In genomic region chr21:16117331-16117730, GRCh38 we compare ENCODE assay signal across 15 cellular contexts.
DNase-seq lines count a peak whose midpoint lies in the region; ATAC-seq and TF ChIP-seq lines count a peak whose summit lies in the region.
"Had no signal": no experiment of that assay in that cellular context is flagged by ENCODE, and none has a peak within 500 bp of the region (broad histone marks: within the 10 kb centered on the region; RNA-seq: fewer than 3 reads in every experiment).

No MANE protein-coding gene starts in this region.

- no peak overlapping the region for H3K23ac ChIP-seq in IMR-90 (ENCODE audit: low read depth, low read length)

- no peaks in the 10 kb centered on the region for H3K79me2 ChIP-seq in Karpas-422 (ENCODE audit: low read length)

- H3K9me3 ChIP-seq in IMR-90 (ENCODE audit: control insufficient read depth, insufficient read depth, low read length) (no peaks in the 10 kb centered on the region), tibial artery (no peaks in the 10 kb centered on the region), Karpas-422 (ENCODE audit: low read length) (peaks cover under 1% of the 10 kb centered on the region; the same call in 1 of the 2 replicates), body of pancreas (no peaks in the 10 kb centered on the region)

- H3K9me2 ChIP-seq in Karpas-422 (replicated peaks; ENCODE audit: insufficient read depth, low read length) = no peaks in the 10 kb centered on the region; the same call in 1 of the 2 replicates

- no CpG with 5 or more reads among the region's 4 CpGs for WGBS in IMR-90 (ENCODE audit: extremely low coverage in 2 of 2, insufficient read length in 1 of 2), 2 experiments
- WGBS in body of pancreas, 2 donors = 72 to 76% methylated on average over 4 of the region's 4 CpGs

- no peak overlapping the region for H2AK5ac ChIP-seq in IMR-90 (ENCODE audit: low read depth, low read length)

- no peak overlapping the region for H3K9ac ChIP-seq in IMR-90 (ENCODE audit: low read depth, low read length)
- no peak overlapping the region for H3K9ac ChIP-seq in Karpas-422 (ENCODE audit: low read length)

- H4K8ac ChIP-seq in IMR-90 (ENCODE audit: low read depth in 2 of 2, low read length in 2 of 2) = peak overlapping the region in 1 of 2 experiments; percentile 70; a peak in 1 of 4 replicates

- TF ChIP-seq POLR2A in IMR-90 (IDR thresholded peaks at IDR 0.05; ENCODE audit: low read depth, low read length) (no peak), body of pancreas (IDR thresholded peaks at IDR 0.05) (no peak)

- H3K4me3 ChIP-seq in IMR-90 (ENCODE audit: insufficient read depth, low read depth, low read length) = no peak overlapping the region
- peak overlapping the region; percentile 5 for H3K4me3 ChIP-seq in choroid plexus epithelial cell (ENCODE audit: low read depth, low read length)
- no peak overlapping the region for H3K4me3 ChIP-seq in tibial artery
- no peak overlapping the region for H3K4me3 ChIP-seq in Karpas-422 (ENCODE audit: low read length)
- H3K4me3 ChIP-seq in body of pancreas = no peak overlapping the region

- H3K4me2 ChIP-seq in IMR-90 (ENCODE audit: low read depth, low read length) (peak overlapping the region; percentile 49; the same call in 1 of the 2 replicates), Karpas-422 (ENCODE audit: low read depth, low read length, poor library complexity, severe bottlenecking) (no peak overlapping the region)

- DNase-seq in IMR-90 (no peak), choroid plexus epithelial cell (ENCODE audit: low read depth) (peak; percentile 65), medulla oblongata (ENCODE audit: extremely low spot score) (peak; percentile 21), tibial artery (no peak), Karpas-422 (no peak), body of pancreas (no peak), DMS114 treated with DMSO at 0.1 percent for 48 hours (lab: John Stamatoyannopoulos, UW; ENCODE audit: unreplicated experiment) (no peak)
- DNase-seq: CD8-positive, alpha-beta memory T cell; kidney; naive B cell; NCI-H1694 treated with DMSO at 0.1 percent for 48 hours; NCI-H510A treated with DMSO at 0.1 percent for 48 hours; stimulated activated CD4-positive, alpha-beta T cell treated with anti-CD3 and anti-CD28 coated beads, Interleukin-2, amount 100 ng/mL, for 48 hours; T-helper 2 cell had no signal

- H2AK9ac ChIP-seq in IMR-90 (replicated peaks; ENCODE audit: low read depth, low read length, poor library complexity) = no peak overlapping the region

- H3K36me3 ChIP-seq in IMR-90 (ENCODE audit: control insufficient read depth, insufficient read depth, low read length) (no peaks in the 10 kb centered on the region), tibial artery (no peaks in the 10 kb centered on the region), Karpas-422 (ENCODE audit: insufficient read depth, low read length) (no peaks in the 10 kb centered on the region), body of pancreas (replicated peaks in 1 of 2; ENCODE audit: insufficient read depth in 1 of 2, low read depth in 2 of 2) (no peaks in the 10 kb centered on the region)

- H3K9me1 ChIP-seq in IMR-90 (ENCODE audit: insufficient read depth, low read length) = no peaks in the 10 kb centered on the region

- BruUV-seq in IMR-90 (replicated peaks; lab: Mats Ljungman, UMichigan) = no TSS peak

- no peak overlapping the region for H3K56ac ChIP-seq in IMR-90 (ENCODE audit: extremely low read depth, insufficient read depth, low read length)

- peak overlapping the region; percentile 68; the same call in 1 of the 2 replicates for H4K5ac ChIP-seq in IMR-90 (ENCODE audit: low read depth, low read length)

- H3K4me1 ChIP-seq in IMR-90 (ENCODE audit: control insufficient read depth, insufficient read depth, low read length) (peaks cover 3% of the 10 kb centered on the region), tibial artery (peaks cover 0 to 7% (median 0%) of the 10 kb centered on the region in 4 donors), Karpas-422 (ENCODE audit: low read length) (no peaks in the 10 kb centered on the region), body of pancreas (peaks cover 10% of the 10 kb centered on the region)

- no peaks in the 10 kb centered on the region for H3K79me1 ChIP-seq in IMR-90 (ENCODE audit: low read depth in 1 of 2, low read length in 2 of 2)

- peak overlapping the region; percentile 84 for H2BK120ac ChIP-seq in IMR-90 (ENCODE audit: low read depth, low read length)

- H3K27ac ChIP-seq in IMR-90 (ENCODE audit: insufficient read depth, low read length) = no peak overlapping the region
- H3K27ac ChIP-seq in tibial artery = peak overlapping the region; percentile 1 to 51
- H3K27ac ChIP-seq in Karpas-422 (ENCODE audit: low read length) = no peak overlapping the region
- H3K27ac ChIP-seq in body of pancreas = no peak overlapping the region
- H3K27ac ChIP-seq: HL-60 had no signal

- H3K27me3 ChIP-seq in IMR-90 (ENCODE audit: control insufficient read depth, insufficient read depth, low read length) (no peaks in the 10 kb centered on the region), tibial artery (no peaks in the 10 kb centered on the region), Karpas-422 (ENCODE audit: low read length) (no peaks in the 10 kb centered on the region), body of pancreas (no peaks in the 10 kb centered on the region)

- dilution Hi-C loops in IMR-90 (cut with HindIII; ENCODE audit: low sequenced_read_pairs, unreplicated experiment) = no loop called here

- CTCF ChIA-PET in IMR-90 (lab: Yijun Ruan, JAX) = interaction anchor here (0.8 to 1.4 kb wide), 4 partner anchors 20 to 37 kb away, joined by 3 to 7 read pairs (median 4); no protein-coding TSS in a partner anchor

- peak overlapping the region; percentile 71 for H2BK20ac ChIP-seq in IMR-90 (ENCODE audit: low read depth, low read length)

- ATAC-seq in IMR-90 (ENCODE audit: low read depth) (no peak), body of pancreas (no peak)

- no peak for TF ChIP-seq RAD21 in IMR-90 (IDR thresholded peaks at IDR 0.05; ENCODE audit: low read length)

- TF ChIP-seq CTCF in IMR-90 (conservative IDR thresholded peaks at IDR 0.05; ENCODE audit: low read depth, low read length) = no peak
- TF ChIP-seq CTCF in choroid plexus epithelial cell (conservative IDR thresholded peaks at IDR 0.05; ENCODE audit: low read depth, low read length) = no peak
- no peak for TF ChIP-seq CTCF in tibial artery (IDR thresholded peaks at IDR 0.05)
- no peak for TF ChIP-seq CTCF in body of pancreas (IDR thresholded peaks at IDR 0.05)

- H2BK15ac ChIP-seq in IMR-90 (ENCODE audit: low read depth, low read length) = no peak overlapping the region

- H3K4ac ChIP-seq in IMR-90 (ENCODE audit: low read depth, low read length) = peak overlapping the region; percentile 48; the same call in 1 of the 2 replicates

- 0 out of 2 replicates have a peak overlapping the region, but pooled peaks have one; percentile 41 for H3K14ac ChIP-seq in IMR-90 (replicated peaks; ENCODE audit: low read depth, low read length)

- no peak overlapping the region for H2AFZ ChIP-seq in IMR-90 (replicated peaks; ENCODE audit: low read length, poor library complexity)
- H2AFZ ChIP-seq in Karpas-422 (ENCODE audit: low read length) = no peak overlapping the region

- POLR2A ChIA-PET in IMR-90 (lab: Charles Lee; ENCODE audit: unreplicated experiment) = no interaction called here

- H4K20me1 ChIP-seq in IMR-90 (ENCODE audit: insufficient read depth, low read length) (no peaks in the 10 kb centered on the region), Karpas-422 (ENCODE audit: insufficient read depth, low read depth, low read length) (no peaks in the 10 kb centered on the region)

- intact Hi-C loops in IMR-90 (cut with micrococcal nuclease) (no loop called here), tibial artery (cut with DNase I; ENCODE audit: low total_unique reads) (no loop called here), body of pancreas (cut with DNase I) (no loop called here)

- H3K18ac ChIP-seq in IMR-90 (ENCODE audit: low read depth, low read length) = peak overlapping the region; percentile 94

- in situ Hi-C loops in IMR-90 (cut with MboI; ENCODE audit: low sequenced_read_pairs) = no loop called here

- H2BK5ac ChIP-seq in IMR-90 (ENCODE audit: low read depth, low read length, poor library complexity, severe bottlenecking) = peak overlapping the region; percentile 95

- no peak overlapping the region for H4K91ac ChIP-seq in IMR-90 (ENCODE audit: insufficient read depth, low read depth, low read length)

TF ChIP-seq in IMR-90, 13 proteins besides CTCF, POLR2A, EP300 and RAD21:
- TF ChIP-seq CHD1 (IDR thresholded peaks at IDR 0.05; ENCODE audit: low read depth, low read length) (no peak), USF2 (IDR thresholded peaks at IDR 0.05; ENCODE audit: low read depth, low read length) (no peak), RFX5 (IDR thresholded peaks at IDR 0.05; ENCODE audit: low read depth, low read length) (no peak), MXI1 (IDR thresholded peaks at IDR 0.05; ENCODE audit: borderline replicate concordance, low read depth, low read length) (no peak), CEBPB (IDR thresholded peaks at IDR 0.05; ENCODE audit: low read depth, low read length) (no peak), SMC3 (IDR thresholded peaks at IDR 0.05; ENCODE audit: low read depth, low read length) (no peak), MAZ (IDR thresholded peaks at IDR 0.05; ENCODE audit: borderline replicate concordance, low read depth, low read length) (no peak), ELK1 (IDR thresholded peaks at IDR 0.05; ENCODE audit: borderline replicate concordance, low read depth, low read length) (no peak), BHLHE40 (IDR thresholded peaks at IDR 0.05; ENCODE audit: low read depth, low read length) (no peak)

Comparison
In these comparisons a context has a peak if more than half of its experiments do, and no peak if none do; other contexts are left out.
1. DNase-seq: peak in choroid plexus epithelial cell (single experiment) and medulla oblongata (single experiment); none in IMR-90 (single experiment), tibial artery (0 of 2), Karpas-422 (single experiment), body of pancreas (0 of 4) and DMS114 treated with DMSO at 0.1 percent for 48 hours (single experiment).
2. H3K27ac ChIP-seq: peak in tibial artery (2 of 2); none in IMR-90 (single experiment), Karpas-422 (single experiment) and body of pancreas (0 of 4).